ENCODE assay signal across 8 cellular contexts in genomic region chr14:64914237-64914971, GRCh38. TPM values are rescaled to one million over a fixed set of nuclear protein-coding genes. Genes with fewer than 3 reads are reported as not detected.
DNase-seq lines count a peak whose midpoint lies in the region; ATAC-seq, FAIRE-seq and TF ChIP-seq lines count a peak whose summit lies in the region.

CHURC1 (plus strand) TSS chr14:64914455; CDS start chr14:64914496, 41 bp downstream.

- in situ Hi-C loops in astrocyte of the cerebellum (cut with HindIII; ENCODE audit: low sequenced_read_pairs), result no loop called here

- DNase-seq in GM18507 (ENCODE audit: extremely low spot score, insufficient read length, low read depth) (peak; percentile 73), NCI-H2029 treated with DMSO at 0.1 percent for 48 hours (lab: John Stamatoyannopoulos, UW) (peak; percentile 71), T-helper 9 cell (peak; percentile 94), astrocyte of the cerebellum (ENCODE audit: low read depth) (peak; percentile 93), hepatic stellate cell (ENCODE audit: low spot score) (peak; percentile 89), aorta (peak; percentile 100)

- intact Hi-C loops in aorta (cut with DNase I), result loop anchor here in 1 of 2 donors (10.0 kb wide), 1 partner anchor 370 kb away; the partner anchor contains the start of genes HSPA2 and PPP1R36

- H3K4me3 ChIP-seq in astrocyte of the cerebellum (ENCODE audit: low read depth, low read length) (peak within 1 kb of the TSS; percentile 88), rectal smooth muscle tissue (ENCODE audit: low read length) (peak within 1 kb of the TSS; percentile 84), aorta (ENCODE audit: low read length in 2 of 2) (peak within 1 kb of the TSS; percentile 44 to 91)

- ATAC-seq in HG02981 (IDR thresholded peaks at IDR 0.05; ENCODE audit: unreplicated experiment) (peak; percentile 93), aorta (ENCODE audit: low FRiP score) (peak; percentile 98)

- peak; percentile 95 for FAIRE-seq in GM18507 (lab: Jason Lieb, UNC)

- H3K9ac ChIP-seq in rectal smooth muscle tissue (ENCODE audit: low read length), result peak within 1 kb of the TSS; percentile 53

- H3K4me1 ChIP-seq in rectal smooth muscle tissue (ENCODE audit: control insufficient read depth, insufficient read depth, low read length) (peaks cover 11% of the 10 kb centered on the region), aorta (ENCODE audit: control insufficient read depth in 1 of 2, insufficient read depth in 2 of 2, low read length in 2 of 2) (peaks cover 5 to 6% of the 10 kb centered on the region in 2 donors)

- H3K9me3 ChIP-seq in aorta (ENCODE audit: control insufficient read depth, low read length), result no peaks in the 10 kb centered on the region

- TF ChIP-seq CTCF in astrocyte of the cerebellum (IDR thresholded peaks at IDR 0.05; ENCODE audit: low read depth, low read length, missing control alignments), result no peak

- WGBS in aorta, 2 donors, result 0 to 1% methylated on average over 46 to 49 of the region's 49 CpGs

- H3K27me3 ChIP-seq in rectal smooth muscle tissue (ENCODE audit: control insufficient read depth, insufficient read depth, low read length), result no peaks in the 10 kb centered on the region
- no peaks in the 10 kb centered on the region for H3K27me3 ChIP-seq in aorta (ENCODE audit: control insufficient read depth in 1 of 2, insufficient read depth in 2 of 2, low read length in 1 of 2)

- H3K36me3 ChIP-seq in rectal smooth muscle tissue (ENCODE audit: control insufficient read depth, insufficient read depth, low read length) (no peaks in the 10 kb centered on the region), aorta (ENCODE audit: control insufficient read depth in 1 of 2, insufficient read depth in 2 of 2, low read length in 1 of 2) (no peaks in the 10 kb centered on the region)

- H3K27ac ChIP-seq in rectal smooth muscle tissue (ENCODE audit: low read depth, low read length), result peak within 1 kb of the TSS; percentile 84
- H3K27ac ChIP-seq in aorta (ENCODE audit: low read depth in 1 of 2, low read length in 2 of 2), result peak within 1 kb of the TSS; percentile 84 to 86

RNA-seq across cellular contexts. Expression of gene CHURC1, which starts in this region (rescaled TPM):
- total RNA-seq in aorta, result 10 to 100 TPM; 75.6 to 80.4 TPM
- polyA plus RNA-seq in aorta, result 100 to 1,000 TPM in 1 of 2 donors, 10 to 100 TPM in 1; 76.4 to 106 TPM

Comparison
In these comparisons a context has a peak if more than half of its experiments do, and no peak if none do; other contexts are left out.
1. Peak in every context shown above with its lines: DNase-seq, ATAC-seq, H3K4me3 ChIP-seq and H3K27ac ChIP-seq.